Comparison of ENCODE assay signal across 9 cellular contexts in genomic region chr1:166165661-166166399, GRCh38. TPM values are rescaled to one million over a fixed set of nuclear protein-coding genes. Genes with fewer than 3 reads are reported as not detected.
DNase-seq lines count a peak whose midpoint lies in the region; ATAC-seq, FAIRE-seq and TF ChIP-seq lines count a peak whose summit lies in the region.
"Had no signal": no experiment of that assay in that cellular context is flagged by ENCODE, and none has a peak within 500 bp of the region (broad histone marks: within the 10 kb centered on the region; RNA-seq: fewer than 3 reads in every experiment).

No MANE protein-coding gene starts in this region.

- no peaks in the 10 kb centered on the region for H3K9me1 ChIP-seq in K562 (ENCODE audit: control insufficient read depth, insufficient read depth, low read length)

- CTCF ChIA-PET in K562 (lab: Yijun Ruan, JAX; ENCODE audit: low intra/inter-chr PET ratio), result no interaction called here

- DNase-seq in NCI-H1105 treated with DMSO at 0.1 percent for 48 hours (lab: John Stamatoyannopoulos, UW), result peak; percentile 49
- DNase-seq in NCI-H1105 (lab: John Stamatoyannopoulos, UW), result no peak
- DNase-seq in K562 (ENCODE audit: extremely low read depth in 1 of 4, low spot score in 3 of 4), result no peak
- no peak for DNase-seq in kidney epithelial cell (ENCODE audit: low read depth)
- no peak for DNase-seq in stomach
- no peak for DNase-seq in SHP77 (lab: John Stamatoyannopoulos, UW)
- DNase-seq in NCI-H345 treated with DMSO at 0.1 percent for 48 hours (lab: John Stamatoyannopoulos, UW; ENCODE audit: unreplicated experiment), result no peak

- H3K27me3 ChIP-seq in HUES48 (ENCODE audit: control insufficient read depth, insufficient read depth, low read length) (peaks cover 55% of the 10 kb centered on the region), K562 (ENCODE audit: control insufficient read depth in 2 of 2, insufficient read depth in 2 of 2, low read length in 2 of 2) (peaks cover 22 to 25% of the 10 kb centered on the region in 2 experiments; a peak in 4 of 5 replicates), kidney epithelial cell (ENCODE audit: control insufficient read depth, insufficient read depth, low read length) (peaks cover 29% of the 10 kb centered on the region), stomach (peaks cover 0 to 35% (median 0%) of the 10 kb centered on the region in 3 donors)

- TF ChIP-seq EP300 in K562 (IDR thresholded peaks at IDR 0.05; ENCODE audit: low read length), result no peak
- no peak for TF ChIP-seq EP300 in stomach (IDR thresholded peaks at IDR 0.05)

- H3K4me3 ChIP-seq in HUES48 (ENCODE audit: low read depth, low read length), result peak overlapping the region; percentile 64
- peak overlapping the region; percentile 66; the same call in 1 of the 2 replicates for H3K4me3 ChIP-seq in K562
- peak overlapping the region; percentile 42 for H3K4me3 ChIP-seq in kidney epithelial cell (ENCODE audit: low read depth, low read length)
- peak overlapping the region; percentile 67 to 95 (median 77) for H3K4me3 ChIP-seq in stomach

- H3K4me2 ChIP-seq in K562 (ENCODE audit: insufficient read depth, low read length), result no peak overlapping the region; the same call in 1 of the 2 replicates

- no peaks in the 10 kb centered on the region for H3K9me3 ChIP-seq in HUES48 (ENCODE audit: control insufficient read depth, insufficient read depth, low read length)
- no peaks in the 10 kb centered on the region for H3K9me3 ChIP-seq in K562 (replicated peaks; ENCODE audit: control insufficient read depth, insufficient read depth, low read depth, low read length)
- H3K9me3 ChIP-seq in stomach, result no peaks in the 10 kb centered on the region

- FAIRE-seq in K562 (lab: Jason Lieb, UNC), result no peak
- FAIRE-seq: A204.1 had no signal

- in situ Hi-C loops in K562 (cut with MboI), result no loop called here

- no peak overlapping the region for H3K9ac ChIP-seq in HUES48 (ENCODE audit: low read depth, low read length)
- peak overlapping the region in 1 of 2 experiments; percentile 88; a peak in 1 of 4 replicates for H3K9ac ChIP-seq in K562 (ENCODE audit: insufficient read depth in 1 of 2, low read depth in 2 of 2, low read length in 2 of 2)

- TF ChIP-seq POLR2A in K562 (conservative IDR thresholded peaks at IDR 0.05) (no peak), stomach (IDR thresholded peaks at IDR 0.05) (no peak)

- ATAC-seq in K562, result no peak

- no peaks in the 10 kb centered on the region for H3K79me2 ChIP-seq in K562 (ENCODE audit: control insufficient read depth, insufficient read depth, low read length)

- H3K36me3 ChIP-seq in HUES48 (ENCODE audit: control insufficient read depth, insufficient read depth, low read length) (no peaks in the 10 kb centered on the region), K562 (ENCODE audit: control insufficient read depth, insufficient read depth, low read length) (no peaks in the 10 kb centered on the region), kidney epithelial cell (ENCODE audit: control insufficient read depth, insufficient read depth, low read length) (no peaks in the 10 kb centered on the region), stomach (no peaks in the 10 kb centered on the region)

- H3K4me1 ChIP-seq in HUES48 (ENCODE audit: control insufficient read depth, insufficient read depth, low read length), result peaks cover 31% of the 10 kb centered on the region
- peaks cover 7 to 21% of the 10 kb centered on the region in 2 experiments; a peak in 4 of 5 replicates for H3K4me1 ChIP-seq in K562 (replicated peaks in 1 of 2; ENCODE audit: control insufficient read depth in 2 of 2, insufficient read depth in 2 of 2, low read length in 2 of 2)
- H3K4me1 ChIP-seq in stomach, result peaks cover 14 to 29% (median 25%) of the 10 kb centered on the region in 4 donors

- no peak overlapping the region for H2AFZ ChIP-seq in K562 (ENCODE audit: low read depth, low read length)

- WGBS in K562 (ENCODE audit: insufficient coverage, low coverage, missing lambda C conversion rate), result 40% methylated on average over 52 of the region's 71 CpGs
- 1 to 2% (median 1%) methylated on average over 26 to 71 of the region's 71 CpGs for WGBS in stomach, 5 donors

- intact Hi-C loops in K562 (cut with micrococcal nuclease), result loop anchor here (5.0 to 10.0 kb wide), 2 partner anchors 239 to 309 kb away; no protein-coding TSS in a partner anchor
- intact Hi-C loops in stomach (cut with DNase I; ENCODE audit: low total_unique reads), result loop anchor here (10.0 kb wide), 1 partner anchor 241 kb away; no protein-coding TSS in a partner anchor

- no peak for TF ChIP-seq RAD21 in K562 (CRISPR knock-in tag; conservative IDR thresholded peaks at IDR 0.05 in 1 of 2, IDR thresholded peaks at IDR 0.05 in 1 of 2)

- POLR2A ChIA-PET in K562 (lab: Yijun Ruan, JAX), result no interaction called here

- H3K27ac ChIP-seq in HUES48 (ENCODE audit: low read depth, low read length), result no peak overlapping the region
- no peak overlapping the region for H3K27ac ChIP-seq in K562 (ENCODE audit: extremely low read depth, low read depth, low read length)
- peak overlapping the region in 1 of 5 donors; percentile 79 for H3K27ac ChIP-seq in stomach

- no peak for TF ChIP-seq CTCF in K562 (IDR thresholded peaks at IDR 0.05 in 2 of 3, conservative IDR thresholded peaks at IDR 0.05 in 1 of 3; ENCODE audit: insufficient read depth in 2 of 3, low read depth in 1 of 3, low read length in 3 of 3)
- TF ChIP-seq CTCF in kidney epithelial cell (IDR thresholded peaks at IDR 0.05; ENCODE audit: insufficient read depth, low read length, poor library complexity, severe bottlenecking), result no peak
- no peak for TF ChIP-seq CTCF in stomach (IDR thresholded peaks at IDR 0.05)

- no peaks in the 10 kb centered on the region for H4K20me1 ChIP-seq in K562 (replicated peaks; ENCODE audit: control insufficient read depth, insufficient read depth, low read length)

- no TSS peak for BruUV-seq in K562 (replicated peaks; lab: Mats Ljungman, UMichigan)

TF ChIP-seq in K562, 482 proteins besides CTCF, POLR2A, EP300 and RAD21:
- TF ChIP-seq ZBTB7A (IDR thresholded peaks at IDR 0.05; ENCODE audit: borderline replicate concordance, control insufficient read depth, low read depth, low read length) (0 out of 2 replicates have a peak, but pooled peaks have one; percentile 4), KLF6 (CRISPR knock-in tag; IDR thresholded peaks at IDR 0.05; ENCODE audit: borderline replicate concordance) (no peak), ZNF263 (CRISPR knock-in tag; IDR thresholded peaks at IDR 0.05; ENCODE audit: borderline replicate concordance) (peak; percentile 61; the same call in 1 of the 2 replicates)

RNA-seq across cellular contexts. Expression of gene FAM78B, which starts 1.0 kb away (rescaled TPM):
- 0.39 and 0.55 TPM in 2 replicates for total RNA-seq in K562 (2011; cell fraction: chromatin; rRNA removed; ENCODE audit: low replicate concordance)
- total RNA-seq in K562 (2011; cell fraction: nucleolus; rRNA removed), result 0.66 and 0.67 TPM in 2 replicates
- total RNA-seq in K562 (2011; cell fraction: nucleoplasm; rRNA removed), result 0.22 and 0.31 TPM in 2 replicates
- total RNA-seq in K562 (2014; rRNA removed) (0.41 and 0.45 TPM in 2 replicates), K562 (2014; rRNA removed; fragmentation: Illumina TruSeq; extraction: Trizol) (0.13 and 0.22 TPM in 2 replicates), K562 (2015; rRNA removed; fragmentation: Illumina TruSeq; extraction: Trizol) (0.23 and 0.43 TPM in 2 replicates), K562 (2021) (0.35 and 0.36 TPM in 2 replicates), kidney epithelial cell (0.33 and 2.2 TPM in 2 replicates), stomach (1 to 10 TPM in 3 of 5 donors, not detected in 2; 1.0 to 8.0 (median 1.1) TPM)
- polyA plus RNA-seq in K562 (2011; rRNA removed) (0.23 and 0.25 TPM in 2 replicates), K562 (2014; fragmentation: Illumina TruSeq; extraction: Trizol) (0.17 and 0.25 TPM in 2 replicates), K562 (2014; fragmentation: Nextera tagmentation; extraction: Ambion mirVana) (under 1 TPM in 1 of 2 experiments, not detected in 1; 0.04 TPM), K562 (2014; rRNA removed) (0.33 and 0.86 TPM in 2 replicates), stomach (under 1 TPM; 0.44 to 0.76 (median 0.55) TPM)
- 0.10 and 0.48 TPM in 2 replicates for polyA plus RNA-seq in K562 (2011; cell fraction: cytosol; rRNA removed)
- 0.29 and 0.31 TPM in 2 replicates for polyA plus RNA-seq in K562 (2011; cell fraction: nucleus; rRNA removed)
- polyA plus RNA-seq in K562 (2012), result 0.15 and 0.35 TPM in 2 replicates
- 0.33 and 0.35 TPM in 2 replicates for polyA minus RNA-seq in K562 (2011; rRNA and poly(A)+ RNA removed)
- not detected in 2 replicates for polyA minus RNA-seq in K562 (2011; cell fraction: cytosol; rRNA and poly(A)+ RNA removed)
- polyA minus RNA-seq in K562 (2011; cell fraction: nucleus; rRNA and poly(A)+ RNA removed), result 0.67 TPM in 2 replicates
